ENCODE assay signal across 8 cellular contexts in the genomic region with DNA sequence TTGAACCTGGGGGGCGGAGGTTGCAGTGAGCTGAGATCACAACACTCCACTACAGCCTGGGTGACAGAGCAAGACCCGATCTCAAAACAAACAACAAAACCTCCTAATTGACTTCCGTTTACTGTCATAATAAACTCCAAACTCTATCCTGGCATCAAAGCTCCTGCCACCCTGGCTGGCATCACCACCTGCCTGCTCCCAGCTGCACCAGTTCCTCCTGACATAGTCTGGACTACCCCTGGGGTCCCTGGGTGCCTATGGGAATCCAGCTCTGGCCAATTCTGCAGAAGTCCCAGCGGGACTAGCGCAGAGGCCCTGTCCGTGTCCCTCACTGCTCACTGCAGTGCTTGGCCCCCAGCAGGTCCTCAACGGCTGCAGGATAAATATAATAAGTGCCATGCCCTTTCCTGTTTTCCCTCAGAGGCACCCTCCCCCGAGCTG. TPM values are rescaled to one million over a fixed set of nuclear protein-coding genes. Genes with fewer than 3 reads are reported as not detected.
A peak's percentile ranks its signal among the peaks of the same experiment; 100 is the strongest.
DNase-seq lines count a peak whose midpoint lies in the region; ATAC-seq and TF ChIP-seq lines count a peak whose summit lies in the region.

No MANE protein-coding gene starts in this region.

- intact Hi-C loops in activated T-helper 2 cell treated with anti-CD3 and anti-CD28 coated beads, Interferon-gamma antibody, Interleukin-2, Interleukin-4, amounts not matched to agents 10 μg/mL and 5 μg/mL and 100 μg/mL, durations not matched to agents 14 hours and 24 hours and 36 hours (cut with micrococcal nuclease), result loop anchor here (5.0 kb wide), 1 partner anchor 40 kb away; a partner anchor contains a TSS
- intact Hi-C loops in left lung (cut with DNase I), result no loop called here
- intact Hi-C loops in transverse colon (cut with DNase I; ENCODE audit: low total_unique reads), result loop anchor here (10.0 kb wide), 1 partner anchor 1612 kb away; no protein-coding TSS in a partner anchor

- no peaks in the 10 kb centered on the region for H3K27me3 Mint-ChIP-seq in activated naive CD4-positive, alpha-beta T cell treated with anti-CD3 and anti-CD28 coated beads, Interleukin-2, amount 50 U/mL, for 24 hours
- no peaks in the 10 kb centered on the region for H3K27me3 Mint-ChIP-seq in activated T-helper 2 cell treated with anti-CD3 and anti-CD28 coated beads, Interferon-gamma antibody, Interleukin-2, Interleukin-4, amounts not matched to agents 10 μg/mL and 5 μg/mL and 100 μg/mL, durations not matched to agents 14 hours and 24 hours and 36 hours (ENCODE audit: low read depth)

- H3K4me3 ChIP-seq in left lung (peak overlapping the region; percentile 94 to 95), transverse colon (peak overlapping the region; percentile 71 to 97 (median 76))

- peak overlapping the region; percentile 94 for H3K4me3 Mint-ChIP-seq in activated naive CD4-positive, alpha-beta T cell treated with anti-CD3 and anti-CD28 coated beads, Interleukin-2, amount 50 U/mL, for 24 hours
- peak overlapping the region; percentile 94 for H3K4me3 Mint-ChIP-seq in activated T-helper 2 cell treated with anti-CD3 and anti-CD28 coated beads, Interferon-gamma antibody, Interleukin-2, Interleukin-4, amounts not matched to agents 10 μg/mL and 5 μg/mL and 100 μg/mL, durations not matched to agents 14 hours and 24 hours and 36 hours (ENCODE audit: low read depth)

- no peak for DNase-seq in activated naive CD4-positive, alpha-beta T cell (lab: John Stamatoyannopoulos, UW)
- DNase-seq in activated T-helper 2 cell treated with anti-CD3 and anti-CD28 coated beads, Interferon-gamma antibody, Interleukin-2, Interleukin-4, amounts not matched to agents 10 μg/mL and 5 μg/mL and 100 μg/mL, durations not matched to agents 14 hours and 24 hours and 36 hours (ENCODE audit: low spot score), result no peak
- DNase-seq in left lung, result peak in 1 of 2 donors; percentile 82
- DNase-seq in transverse colon, result no peak
- DNase-seq in DMS79 (lab: John Stamatoyannopoulos, UW), result no peak

- TF ChIP-seq CTCF in left lung (IDR thresholded peaks at IDR 0.05), result no peak
- TF ChIP-seq CTCF in transverse colon (IDR thresholded peaks at IDR 0.05), result no peak

- TF ChIP-seq POLR2A in transverse colon (IDR thresholded peaks at IDR 0.05), result peak; percentile 61

- in situ Hi-C loops in transverse colon (cut with MboI; ENCODE audit: low pct_ligation_motif_present in 1 of 4, low pct_unique_long_range_greater_than_20kb in 1 of 4, low sequenced_read_pairs in 3 of 4), result no loop called here

- H3K4me1 Mint-ChIP-seq in activated naive CD4-positive, alpha-beta T cell treated with anti-CD3 and anti-CD28 coated beads, Interleukin-2, amount 50 U/mL, for 24 hours, result peaks cover 18% of the 10 kb centered on the region
- peaks cover 10% of the 10 kb centered on the region for H3K4me1 Mint-ChIP-seq in activated T-helper 2 cell treated with anti-CD3 and anti-CD28 coated beads, Interferon-gamma antibody, Interleukin-2, Interleukin-4, amounts not matched to agents 10 μg/mL and 5 μg/mL and 100 μg/mL, durations not matched to agents 14 hours and 24 hours and 36 hours (ENCODE audit: low read depth)

- peaks cover 32 to 63% of the 10 kb centered on the region in 2 donors for H3K4me1 ChIP-seq in left lung
- peaks cover 35 to 60% (median 52%) of the 10 kb centered on the region in 4 donors for H3K4me1 ChIP-seq in transverse colon

- ATAC-seq in left lung, result peak; percentile 41
- ATAC-seq in GM21360 (IDR thresholded peaks at IDR 0.05; ENCODE audit: unreplicated experiment), result no peak
- no peak for ATAC-seq in HG03521 (IDR thresholded peaks at IDR 0.05; ENCODE audit: unreplicated experiment)

- WGBS in transverse colon (ENCODE audit: low coverage in 1 of 2), 2 donors, result 9% methylated on average over 8 of the region's 8 CpGs; no CpG with 5 or more reads in 1 of the 2 donors

- peaks cover 1% of the 10 kb centered on the region for H3K36me3 Mint-ChIP-seq in activated naive CD4-positive, alpha-beta T cell treated with anti-CD3 and anti-CD28 coated beads, Interleukin-2, amount 50 U/mL, for 24 hours
- H3K36me3 Mint-ChIP-seq in activated T-helper 2 cell treated with anti-CD3 and anti-CD28 coated beads, Interferon-gamma antibody, Interleukin-2, Interleukin-4, amounts not matched to agents 10 μg/mL and 5 μg/mL and 100 μg/mL, durations not matched to agents 14 hours and 24 hours and 36 hours (ENCODE audit: low read depth), result peaks cover 11% of the 10 kb centered on the region

- H3K9me3 Mint-ChIP-seq in activated naive CD4-positive, alpha-beta T cell treated with anti-CD3 and anti-CD28 coated beads, Interleukin-2, amount 50 U/mL, for 24 hours, result no peaks in the 10 kb centered on the region
- H3K9me3 Mint-ChIP-seq in activated T-helper 2 cell treated with anti-CD3 and anti-CD28 coated beads, Interferon-gamma antibody, Interleukin-2, Interleukin-4, amounts not matched to agents 10 μg/mL and 5 μg/mL and 100 μg/mL, durations not matched to agents 14 hours and 24 hours and 36 hours, result no peaks in the 10 kb centered on the region

- peak overlapping the region; percentile 87 for H3K27ac Mint-ChIP-seq in activated naive CD4-positive, alpha-beta T cell treated with anti-CD3 and anti-CD28 coated beads, Interleukin-2, amount 50 U/mL, for 24 hours
- H3K27ac Mint-ChIP-seq in activated T-helper 2 cell treated with anti-CD3 and anti-CD28 coated beads, Interferon-gamma antibody, Interleukin-2, Interleukin-4, amounts not matched to agents 10 μg/mL and 5 μg/mL and 100 μg/mL, durations not matched to agents 14 hours and 24 hours and 36 hours, result peak overlapping the region; percentile 71

- peak overlapping the region; percentile 74 to 77 for H3K27ac ChIP-seq in left lung
- peak overlapping the region; percentile 86 to 92 (median 88) for H3K27ac ChIP-seq in transverse colon

- H3K9me3 ChIP-seq in left lung (no peaks in the 10 kb centered on the region), transverse colon (no peaks in the 10 kb centered on the region)

- peaks cover 0 to 19% of the 10 kb centered on the region in 2 donors for H3K36me3 ChIP-seq in left lung
- no peaks in the 10 kb centered on the region for H3K36me3 ChIP-seq in transverse colon

- no peak for TF ChIP-seq EP300 in transverse colon (IDR thresholded peaks at IDR 0.05; ENCODE audit: low read depth)

- H3K27me3 ChIP-seq in left lung, result no peaks in the 10 kb centered on the region
- no peaks in the 10 kb centered on the region for H3K27me3 ChIP-seq in transverse colon

RNA-seq across cellular contexts. Expression of a gene that starts 0.7 kb away (rescaled TPM):
- total RNA-seq in activated T-helper 2 cell treated with anti-CD3 and anti-CD28 coated beads, Interferon-gamma antibody, Interleukin-2, Interleukin-4, amounts not matched to agents 10 μg/mL and 5 μg/mL and 100 μg/mL, durations not matched to agents 14 hours and 24 hours and 36 hours, result 43.5 and 54.7 TPM in 2 replicates
- total RNA-seq in left lung, result 10 to 100 TPM; 19.4 to 29.8 TPM
- 10 to 100 TPM; 12.7 to 32.9 (median 23.2) TPM for total RNA-seq in transverse colon

RNA-seq across cellular contexts. Expression of a gene that starts 0.9 kb away (rescaled TPM):
- 89.7 and 92.8 TPM in 2 replicates for total RNA-seq in activated T-helper 2 cell treated with anti-CD3 and anti-CD28 coated beads, Interferon-gamma antibody, Interleukin-2, Interleukin-4, amounts not matched to agents 10 μg/mL and 5 μg/mL and 100 μg/mL, durations not matched to agents 14 hours and 24 hours and 36 hours
- total RNA-seq in left lung (100 to 1,000 TPM; 116 to 126 TPM), transverse colon (100 to 1,000 TPM in 2 of 4 donors, 10 to 100 TPM in 2; 88.3 to 206 (median 127) TPM)

RNA-seq across cellular contexts. Expression of a gene that starts 20.2 kb away (rescaled TPM):
- 2.3 and 2.6 TPM in 2 replicates for total RNA-seq in activated T-helper 2 cell treated with anti-CD3 and anti-CD28 coated beads, Interferon-gamma antibody, Interleukin-2, Interleukin-4, amounts not matched to agents 10 μg/mL and 5 μg/mL and 100 μg/mL, durations not matched to agents 14 hours and 24 hours and 36 hours
- total RNA-seq in left lung (100 to 1,000 TPM; 186 to 349 TPM), transverse colon (10 to 100 TPM in 3 of 4 donors, 1 to 10 TPM in 1; 3.7 to 61.9 (median 29.8) TPM)

RNA-seq across cellular contexts. Expression of a gene that starts 27.3 kb away (rescaled TPM):
- total RNA-seq in activated T-helper 2 cell treated with anti-CD3 and anti-CD28 coated beads, Interferon-gamma antibody, Interleukin-2, Interleukin-4, amounts not matched to agents 10 μg/mL and 5 μg/mL and 100 μg/mL, durations not matched to agents 14 hours and 24 hours and 36 hours, result 4.2 and 5.1 TPM in 2 replicates
- total RNA-seq in left lung, result 1 to 10 TPM in 1 of 2 donors, under 1 TPM in 1; 0.94 to 3.1 TPM
- under 1 TPM in 1 of 4 donors, not detected in 3; 0.41 TPM for total RNA-seq in transverse colon

RNA-seq across cellular contexts. Expression of a gene that starts 37.3 kb away (rescaled TPM):
- 82.0 and 83.3 TPM in 2 replicates for total RNA-seq in activated T-helper 2 cell treated with anti-CD3 and anti-CD28 coated beads, Interferon-gamma antibody, Interleukin-2, Interleukin-4, amounts not matched to agents 10 μg/mL and 5 μg/mL and 100 μg/mL, durations not matched to agents 14 hours and 24 hours and 36 hours
- total RNA-seq in left lung (10 to 100 TPM; 31.5 to 45.9 TPM), transverse colon (100 to 1,000 TPM in 1 of 4 donors, 10 to 100 TPM in 3; 28.3 to 145 (median 42.0) TPM)

Comparison
In these comparisons a context has a peak if more than half of its experiments do, and no peak if none do; other contexts are left out.
1. intact Hi-C loops: an anchor here in activated T-helper 2 cell treated with anti-CD3 and anti-CD28 coated beads, Interferon-gamma antibody, Interleukin-2, Interleukin-4, amounts not matched to agents 10 μg/mL and 5 μg/mL and 100 μg/mL, durations not matched to agents 14 hours and 24 hours and 36 hours (5.0 kb wide) and transverse colon (10.0 kb wide); none called in left lung.